Comparison of ENCODE assay signal across 8 cellular contexts in the genomic region with DNA sequence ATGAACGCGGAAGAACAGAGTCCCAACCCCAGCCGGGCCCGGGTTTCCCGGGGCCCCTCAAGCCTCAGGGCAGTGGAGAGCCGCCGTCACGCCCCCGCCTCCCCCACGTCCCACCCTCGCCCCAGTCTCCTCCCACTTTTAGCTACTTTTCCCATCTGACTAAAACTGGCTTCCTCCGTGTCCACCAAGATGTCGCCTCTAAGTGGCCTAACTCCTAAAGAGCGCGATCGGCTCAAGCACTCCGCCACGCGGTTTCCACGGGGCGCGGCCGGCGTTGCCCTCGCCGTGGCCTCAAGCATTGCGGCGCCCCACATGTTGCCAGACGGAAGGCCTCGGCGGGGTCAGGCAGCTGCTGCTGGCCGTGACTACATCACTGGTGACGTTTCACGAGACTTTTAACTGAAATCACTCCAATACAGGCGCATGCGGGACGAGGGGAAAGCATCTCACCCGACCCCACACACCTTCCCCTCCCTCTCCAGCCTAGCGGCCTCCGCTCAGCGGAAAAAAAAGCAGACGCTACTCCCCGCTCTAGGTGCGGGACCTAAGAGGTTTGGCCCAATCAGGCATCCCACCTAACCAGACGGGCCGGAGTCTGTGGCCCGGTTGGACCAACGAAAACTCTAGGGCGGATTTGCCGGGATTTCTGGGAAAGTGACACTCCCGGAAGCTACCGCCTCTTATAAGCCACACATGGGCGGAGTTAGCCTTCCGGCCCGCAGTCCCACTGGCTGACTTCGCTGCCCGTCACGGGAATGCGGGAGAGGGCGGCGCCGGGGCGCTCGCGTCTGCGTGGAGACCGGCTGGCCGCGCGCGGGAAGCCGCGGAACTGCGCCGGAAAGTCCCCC. TPM values are rescaled to one million over a fixed set of nuclear protein-coding genes. Genes with fewer than 3 reads are reported as not detected.
DNase-seq lines count a peak whose midpoint lies in the region; ATAC-seq and TF ChIP-seq lines count a peak whose summit lies in the region.

A gene (plus strand): TSS at position 785 of the 848 bp plus-strand sequence. CDS start 3,251 bp downstream, outside the sequence.

- DNase-seq in GF-D8 (lab: John Stamatoyannopoulos, UW) (peak; percentile 87), HEK293T (ENCODE audit: extremely low spot score) (peak; percentile 84), MV-4-11 (lab: John Stamatoyannopoulos, UW) (peak; percentile 99), SK-MEL-5 (ENCODE audit: low read depth, low spot score) (peak; percentile 99), foreskin keratinocyte (peak; percentile 97 to 98)
- DNase-seq in activated naive CD4-positive, alpha-beta T cell treated with Interleukin-2 at 50 U/mL for 16 hours, result peak; percentile 97

- H3K27ac ChIP-seq in foreskin keratinocyte (peak within 1 kb of the TSS; percentile 85), subcutaneous abdominal adipose tissue (ENCODE audit: low read depth, low read length) (peak within 1 kb of the TSS; percentile 97)

- no peak for TF ChIP-seq CTCF in foreskin keratinocyte (conservative IDR thresholded peaks at IDR 0.05)

- H2AFZ ChIP-seq in neuron (ENCODE audit: low read depth, low read length), result peak within 1 kb of the TSS; percentile 54

- H3K9me3 ChIP-seq in neuron (ENCODE audit: low read length) (no peaks in the 10 kb centered on the region), subcutaneous abdominal adipose tissue (ENCODE audit: control insufficient read depth in 5 of 5, low read length in 5 of 5) (no peaks in the 10 kb centered on the region)

- CTCF ChIA-PET in HEK293T (lab: Yijun Ruan, JAX), result interaction anchor here (0.6 to 1.8 kb wide), 7 partner anchors 9 to 299 kb away, joined by 3 to 8 read pairs (median 5); no protein-coding TSS in a partner anchor

- H3K4me1 ChIP-seq in foreskin keratinocyte (peaks cover 11% of the 10 kb centered on the region), neuron (ENCODE audit: insufficient read depth, low read length) (peaks cover 16% of the 10 kb centered on the region), subcutaneous abdominal adipose tissue (ENCODE audit: control insufficient read depth in 5 of 5, insufficient read depth in 5 of 5, low read length in 5 of 5) (peaks cover 2 to 35% (median 25%) of the 10 kb centered on the region in 5 donors)

- H3K9ac ChIP-seq in subcutaneous abdominal adipose tissue (ENCODE audit: low read length in 5 of 5), result peak within 1 kb of the TSS; percentile 56 to 96 (median 93)

- in situ Hi-C loops in SK-MEL-5 (cut with HindIII; ENCODE audit: low pct_unique_long_range_greater_than_20kb, low sequenced_read_pairs), result no loop called here

- H3K27me3 ChIP-seq in foreskin keratinocyte (no peaks in the 10 kb centered on the region), neuron (ENCODE audit: insufficient read depth, low read length) (no peaks in the 10 kb centered on the region), subcutaneous abdominal adipose tissue (ENCODE audit: control insufficient read depth in 5 of 5, insufficient read depth in 4 of 5, low read length in 5 of 5) (no peaks in the 10 kb centered on the region)

- peak; percentile 88 for ATAC-seq in foreskin keratinocyte

- peaks cover 15% of the 10 kb centered on the region for H3K36me3 ChIP-seq in neuron (ENCODE audit: insufficient read depth, low read length)
- H3K36me3 ChIP-seq in subcutaneous abdominal adipose tissue (ENCODE audit: control insufficient read depth in 5 of 5, insufficient read depth in 5 of 5, low read length in 5 of 5), result peaks cover under 1 to 16% (median 14%) of the 10 kb centered on the region in 5 donors

- POLR2A ChIA-PET in HEK293T (lab: Yijun Ruan, JAX), result interaction anchor here (0.6 to 3.7 kb wide), 35 partner anchors 10 to 658 kb away, joined by 3 to 67 read pairs (median 4); a partner anchor contains a TSS

- H3K4me3 ChIP-seq in neuron (ENCODE audit: low read length) (peak within 1 kb of the TSS; percentile 85), subcutaneous abdominal adipose tissue (ENCODE audit: low read depth in 1 of 5, low read length in 5 of 5) (peak within 1 kb of the TSS; percentile 83 to 94 (median 89))

TF ChIP-seq in HEK293T, 16 proteins besides CTCF, POLR2A, EP300 and RAD21:
- TF ChIP-seq FOXA1 (IDR thresholded peaks at IDR 0.05), result no peak
- TF ChIP-seq SUZ12 (IDR thresholded peaks at IDR 0.05), result no peak
- TF ChIP-seq TARDBP (IDR thresholded peaks at IDR 0.05), result peak; percentile 80
- TF ChIP-seq ARNT (IDR thresholded peaks at IDR 0.05), result no peak
- TF ChIP-seq ZNF384 (IDR thresholded peaks at IDR 0.05), result no peak
- TF ChIP-seq HDGF (IDR thresholded peaks at IDR 0.05; ENCODE audit: borderline replicate concordance), result no peak
- TF ChIP-seq FOXK2 (IDR thresholded peaks at IDR 0.05), result no peak
- TF ChIP-seq ELF4 (IDR thresholded peaks at IDR 0.05), result no peak
- TF ChIP-seq, protein P1, sequence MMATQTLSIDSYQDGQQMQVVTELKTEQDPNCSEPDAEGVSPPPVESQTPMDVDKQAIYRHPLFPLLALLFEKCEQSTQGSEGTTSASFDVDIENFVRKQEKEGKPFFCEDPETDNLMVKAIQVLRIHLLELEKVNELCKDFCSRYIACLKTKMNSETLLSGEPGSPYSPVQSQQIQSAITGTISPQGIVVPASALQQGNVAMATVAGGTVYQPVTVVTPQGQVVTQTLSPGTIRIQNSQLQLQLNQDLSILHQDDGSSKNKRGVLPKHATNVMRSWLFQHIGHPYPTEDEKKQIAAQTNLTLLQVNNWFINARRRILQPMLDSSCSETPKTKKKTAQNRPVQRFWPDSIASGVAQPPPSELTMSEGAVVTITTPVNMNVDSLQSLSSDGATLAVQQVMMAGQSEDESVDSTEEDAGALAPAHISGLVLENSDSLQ (IDR thresholded peaks at IDR 0.05), result peak; percentile 99
- TF ChIP-seq BHLHE40 (IDR thresholded peaks at IDR 0.05; ENCODE audit: borderline replicate concordance), result no peak
- TF ChIP-seq FOXM1 (IDR thresholded peaks at IDR 0.05; ENCODE audit: borderline replicate concordance), result no peak
- TF ChIP-seq NFRKB (IDR thresholded peaks at IDR 0.05), result no peak
- no peak for TF ChIP-seq CTBP1 (IDR thresholded peaks at IDR 0.05; ENCODE audit: borderline replicate concordance)
- peak; percentile 78; the same call in 1 of the 2 replicates for TF ChIP-seq SP1 (IDR thresholded peaks at IDR 0.05)
- TF ChIP-seq LEF1 (IDR thresholded peaks at IDR 0.05; ENCODE audit: borderline replicate concordance), result no peak
- peak; percentile 93 for TF ChIP-seq L3MBTL2 (conservative IDR thresholded peaks at IDR 0.05)

RNA-seq across cellular contexts. Expression of the gene that starts here (rescaled TPM):
- total RNA-seq in SK-MEL-5 (2014; rRNA removed; shearing (Covaris generic)), result 39.8 and 43.4 TPM in 2 replicates
- 34.6 and 36.2 TPM in 2 replicates for polyA plus RNA-seq in SK-MEL-5 (2015; cell fraction: cytosol; rRNA removed)
- polyA plus RNA-seq in SK-MEL-5 (2015; cell fraction: nucleus; rRNA removed), result 10.9 and 16.4 TPM in 2 replicates
- total RNA-seq in foreskin keratinocyte, result 41.5 and 47.4 TPM in 2 replicates
- 52.2 and 58.5 TPM in 2 replicates for polyA plus RNA-seq in foreskin keratinocyte

Comparison
In these comparisons a context has a peak if more than half of its experiments do, and no peak if none do; other contexts are left out.
1. Peak in every context shown above with its lines: DNase-seq, ATAC-seq, H3K4me3 ChIP-seq and H3K27ac ChIP-seq.